1 cellular context compared by ENCODE assay signal in genomic region chrX:131577433-131577832, GRCh38.
TF ChIP-seq lines count a peak whose summit lies in the region.

No MANE protein-coding gene starts in this region.

TF ChIP-seq in neural cell, 6 proteins besides CTCF, POLR2A, EP300 and RAD21 (continued from another document):
- TF ChIP-seq REST (IDR thresholded peaks at IDR 0.05; ENCODE audit: borderline replicate concordance), result no peak
- no peak for TF ChIP-seq TAF1 (IDR thresholded peaks at IDR 0.05; ENCODE audit: low read depth)
- no peak for TF ChIP-seq EZH2 (IDR thresholded peaks at IDR 0.05; ENCODE audit: borderline replicate concordance, insufficient read depth, low read length, poor library complexity, severe bottlenecking)
